In genomic region chr14:52860910-52861309, GRCh38 we compare ENCODE assay signal across 32 cellular contexts.
"Had no signal": no experiment of that assay in that cellular context is flagged by ENCODE, and none has a peak within 500 bp of the region (broad histone marks: within the 10 kb centered on the region; RNA-seq: fewer than 3 reads in every experiment).

No MANE protein-coding gene starts in this region.

- H3K27ac Mint-ChIP-seq: activated CD4-positive, alpha-beta memory T cell treated with anti-CD3 and anti-CD28 coated beads, Interleukin-2, amount 10 ng/mL, durations not matched to agents 7 days and 5 days; activated CD4-positive, alpha-beta T cell treated with anti-CD3 and anti-CD28 coated beads, Interleukin-2, amount 10 ng/mL, durations not matched to agents 7 days and 5 days; activated T-cell treated with anti-CD3 and anti-CD28 coated beads, Interleukin-2, amount 50 U/mL, for 24 hours; nephron progenitor cell; stimulated activated memory B cell treated with anti-CD40 and anti-IgM and Interleukin-4, amounts not matched to agents 10 μg/mL and 1 μg/mL and 100 μg/mL, for 72 hours had no signal

- H3K4me3 ChIP-seq: pancreas, prostate gland, sigmoid colon, stomach, tibial nerve had no signal

- H3K9me3 Mint-ChIP-seq: activated CD4-positive, alpha-beta memory T cell treated with anti-CD3 and anti-CD28 coated beads, Interleukin-2, amount 10 ng/mL, durations not matched to agents 7 days and 5 days; activated CD4-positive, alpha-beta T cell treated with anti-CD3 and anti-CD28 coated beads, Interleukin-2, amount 10 ng/mL, durations not matched to agents 7 days and 5 days; activated T-cell treated with anti-CD3 and anti-CD28 coated beads, Interleukin-2, amount 50 U/mL, for 24 hours; naive B cell; nephron progenitor cell; stimulated activated memory B cell treated with anti-CD40 and anti-IgM and Interleukin-4, amounts not matched to agents 10 μg/mL and 1 μg/mL and 100 μg/mL, for 72 hours had no signal

- H3K36me3 ChIP-seq: neutrophil, prostate gland had no signal

- H3K4me3 Mint-ChIP-seq: activated CD4-positive, alpha-beta memory T cell treated with anti-CD3 and anti-CD28 coated beads, Interleukin-2, amount 10 ng/mL, durations not matched to agents 7 days and 5 days; activated CD4-positive, alpha-beta T cell treated with anti-CD3 and anti-CD28 coated beads, Interleukin-2, amount 10 ng/mL, durations not matched to agents 7 days and 5 days; activated T-cell treated with anti-CD3 and anti-CD28 coated beads, Interleukin-2, amount 50 U/mL, for 24 hours; naive B cell; nephron progenitor cell; stimulated activated memory B cell treated with anti-CD40 and anti-IgM and Interleukin-4, amounts not matched to agents 10 μg/mL and 1 μg/mL and 100 μg/mL, for 72 hours had no signal

- H3K9me3 ChIP-seq: neutrophil, pancreas, prostate gland, sigmoid colon, stomach, tibial nerve had no signal

- H3K4me1 Mint-ChIP-seq: activated CD4-positive, alpha-beta memory T cell treated with anti-CD3 and anti-CD28 coated beads, Interleukin-2, amount 10 ng/mL, durations not matched to agents 7 days and 5 days; activated CD4-positive, alpha-beta T cell treated with anti-CD3 and anti-CD28 coated beads, Interleukin-2, amount 10 ng/mL, durations not matched to agents 7 days and 5 days; naive B cell; stimulated activated memory B cell treated with anti-CD40 and anti-IgM and Interleukin-4, amounts not matched to agents 10 μg/mL and 1 μg/mL and 100 μg/mL, for 72 hours had no signal

- H3K36me3 Mint-ChIP-seq: naive B cell; stimulated activated memory B cell treated with anti-CD40 and anti-IgM and Interleukin-4, amounts not matched to agents 10 μg/mL and 1 μg/mL and 100 μg/mL, for 72 hours had no signal

- ATAC-seq: esophagus mucosa; left cardiac atrium; left ventricle myocardium superior; pancreas; stimulated activated memory B cell treated with anti-CD40 and anti-IgM and Interleukin-4, amounts not matched to agents 10 μg/mL and 1 μg/mL and 100 μg/mL, for 72 hours had no signal

- FAIRE-seq: keratinocyte, pancreas, small intestine, TTC549 had no signal

- H3K27me3 Mint-ChIP-seq: activated CD4-positive, alpha-beta memory T cell treated with anti-CD3 and anti-CD28 coated beads, Interleukin-2, amount 10 ng/mL, durations not matched to agents 7 days and 5 days; activated CD4-positive, alpha-beta T cell treated with anti-CD3 and anti-CD28 coated beads, Interleukin-2, amount 10 ng/mL, durations not matched to agents 7 days and 5 days; activated T-cell treated with anti-CD3 and anti-CD28 coated beads, Interleukin-2, amount 50 U/mL, for 24 hours; naive B cell; stimulated activated memory B cell treated with anti-CD40 and anti-IgM and Interleukin-4, amounts not matched to agents 10 μg/mL and 1 μg/mL and 100 μg/mL, for 72 hours had no signal

- DNase-seq: activated CD4-positive, alpha-beta memory T cell treated with anti-CD3 and anti-CD28 coated beads, Interleukin-2, amount 10 ng/mL, durations not matched to agents 7 days and 5 days; activated CD4-positive, alpha-beta T cell treated with anti-CD3 and anti-CD28 coated beads for 1 hour; activated CD4-positive, alpha-beta T cell treated with anti-CD3 and anti-CD28 coated beads, Interleukin-2, amount 10 ng/mL, durations not matched to agents 7 days and 5 days; activated CD8-positive, alpha-beta memory T cell treated with anti-CD3 and anti-CD28 coated beads, Interleukin-2, amount 50 U/mL, for 48 hours; activated gamma-delta T cell; activated naive CD4-positive, alpha-beta T cell treated with anti-CD3 and anti-CD28 coated beads, Interleukin-2, amount 50 U/mL, for 16 hours; activated T-cell treated with anti-CD3 and anti-CD28 coated beads, Interleukin-2, amount 50 U/mL, for 24 hours; amygdala; caudate nucleus; foreskin fibroblast; head of caudate nucleus; hippocampal formation; left cardiac atrium; left ventricle myocardium superior; naive B cell; nephron progenitor cell; pancreas; sigmoid colon; small intestine; stimulated activated CD4-positive, alpha-beta T cell treated with anti-CD3 and anti-CD28 coated beads, Interleukin-1b, Interleukin-23, amount 100 ng/mL, for 48 hours; stimulated activated CD4-positive, alpha-beta T cell treated with anti-CD3 and anti-CD28 coated beads, Interleukin-4, amount 100 ng/mL, for 4 hours; stimulated activated CD8-positive, alpha-beta memory T cell treated with anti-CD3 and anti-CD28 coated beads, Interleukin-4, amount 100 ng/mL, for 48 hours; stomach; T-helper 9 cell had no signal

- H3K27me3 ChIP-seq: neutrophil, pancreas, sigmoid colon, stomach, tibial nerve had no signal

- H3K4me1 ChIP-seq: pancreas, prostate gland had no signal

- H3K27ac ChIP-seq: neutrophil, pancreas, prostate gland, sigmoid colon, stomach, VCaP had no signal
